19 cellular contexts compared by ENCODE assay signal in genomic region chr2:109188924-109189323, GRCh38.
"Had no signal": no experiment of that assay in that cellular context is flagged by ENCODE, and none has a peak within 500 bp of the region (broad histone marks: within the 10 kb centered on the region; RNA-seq: fewer than 3 reads in every experiment).

No MANE protein-coding gene starts in this region.

- H3K36me3 ChIP-seq: esophagus muscularis mucosa, gastrocnemius medialis, heart right ventricle, neural progenitor cell, ovary, thyroid gland, upper lobe of right lung, vagina had no signal

- H3K27ac ChIP-seq: esophagus muscularis mucosa, gastrocnemius medialis, heart right ventricle, neural progenitor cell, ovary, thyroid gland, upper lobe of right lung, vagina had no signal

- H2AFZ ChIP-seq: neural progenitor cell had no signal

- H3K9me3 Mint-ChIP-seq: mesothelial cell of epicardium; natural killer cell treated with Interleukin-12 subunit alpha and Interleukin-12 subunit beta and Interleukin-15 and Interleukin-18, amount 100 ng/mL, for 72 hours; neural progenitor cell had no signal

- DNase-seq: effector memory CD4-positive, alpha-beta T cell; gastrocnemius medialis; heart right ventricle; left colon; mammary epithelial cell; nucleus accumbens; ovary; right cardiac atrium; stimulated activated CD4-positive, alpha-beta T cell treated with anti-CD3 and anti-CD28 coated beads, Interleukin-2, amount 100 ng/mL, for 48 hours; stimulated activated naive CD4-positive, alpha-beta T cell treated with Interleukin-2 at 50 U/mL for 16 hours; thyroid gland had no signal

- H3K4me1 ChIP-seq: neural progenitor cell had no signal

- H3K36me3 Mint-ChIP-seq: mesothelial cell of epicardium; natural killer cell treated with Interleukin-12 subunit alpha and Interleukin-12 subunit beta and Interleukin-15 and Interleukin-18, amount 100 ng/mL, for 72 hours; neural progenitor cell had no signal

- H3K4me2 ChIP-seq: neural progenitor cell, smooth muscle cell had no signal

- H3K4me3 ChIP-seq: esophagus muscularis mucosa, gastrocnemius medialis, heart right ventricle, neural progenitor cell, ovary, smooth muscle cell, thyroid gland, upper lobe of right lung, vagina had no signal

- H3K27ac Mint-ChIP-seq: mesothelial cell of epicardium; natural killer cell treated with Interleukin-12 subunit alpha and Interleukin-12 subunit beta and Interleukin-15 and Interleukin-18, amount 100 ng/mL, for 72 hours; neural progenitor cell; progenitor cell of endocrine pancreas had no signal

- ATAC-seq: gastrocnemius medialis; heart right ventricle; left colon; natural killer cell treated with Interleukin-12 subunit alpha and Interleukin-12 subunit beta and Interleukin-15 and Interleukin-18, amount 100 ng/mL, for 72 hours; right cardiac atrium had no signal

- H3K4me3 Mint-ChIP-seq: mesothelial cell of epicardium; natural killer cell treated with Interleukin-12 subunit alpha and Interleukin-12 subunit beta and Interleukin-15 and Interleukin-18, amount 100 ng/mL, for 72 hours; neural progenitor cell had no signal

- H3K9me3 ChIP-seq: esophagus muscularis mucosa, gastrocnemius medialis, heart right ventricle, ovary, thyroid gland, upper lobe of right lung, vagina had no signal

- H3K27me3 ChIP-seq: esophagus muscularis mucosa, gastrocnemius medialis, heart right ventricle, neural progenitor cell, ovary, thyroid gland, upper lobe of right lung, vagina had no signal
